Comparison of ENCODE assay signal across 8 cellular contexts in the genomic region with DNA sequence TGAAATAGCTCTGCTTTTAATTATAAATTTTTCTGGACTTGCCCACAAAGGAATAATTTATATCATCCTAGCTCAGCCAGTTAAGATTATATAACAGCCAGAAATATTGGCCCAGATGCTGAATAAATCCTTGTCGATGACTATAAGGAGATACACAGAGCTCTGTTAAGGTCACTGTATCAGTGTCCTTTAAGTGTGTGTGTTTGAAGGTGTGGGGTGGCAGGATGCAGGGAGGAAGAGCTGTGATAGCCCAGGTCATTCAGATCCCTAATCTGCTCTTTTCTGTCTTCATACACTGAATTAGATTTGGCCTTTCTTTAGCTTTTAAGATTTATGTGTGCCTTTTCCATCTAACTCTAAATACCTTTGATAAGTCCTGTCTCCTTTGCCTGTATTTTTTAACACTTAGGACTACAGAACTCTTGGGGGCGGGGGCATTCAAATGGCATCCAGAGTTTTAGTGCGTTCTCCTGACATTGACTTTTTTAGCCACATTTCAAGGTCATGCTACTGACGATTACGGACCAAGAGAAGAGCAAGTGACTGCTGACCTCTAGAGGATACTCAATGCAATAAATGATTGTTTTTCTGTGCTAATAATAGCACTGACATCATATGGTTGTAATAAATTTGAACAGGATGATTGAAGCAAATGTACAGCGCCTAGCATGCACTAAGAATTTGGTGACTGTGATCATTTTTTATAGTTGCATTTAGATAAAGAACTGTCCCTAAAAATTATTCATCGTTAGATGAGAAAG.
DNase-seq lines count a peak whose midpoint lies in the region; ATAC-seq, FAIRE-seq and TF ChIP-seq lines count a peak whose summit lies in the region.

No MANE protein-coding gene starts in this region.

- H3K36me3 ChIP-seq in esophagus squamous epithelium (no peaks in the 10 kb centered on the region), neural progenitor cell (no peaks in the 10 kb centered on the region)

- no peaks in the 10 kb centered on the region for H3K9me3 ChIP-seq in esophagus squamous epithelium
- no peaks in the 10 kb centered on the region for H3K9me3 ChIP-seq in neural progenitor cell (ENCODE audit: low read depth)

- H2AFZ ChIP-seq in neural progenitor cell (replicated peaks), result no peak overlapping the region

- peak overlapping the region in 3 of 4 donors; percentile 65 to 75 (median 67) for H3K27ac ChIP-seq in esophagus squamous epithelium
- no peak overlapping the region for H3K27ac ChIP-seq in neural progenitor cell

- TF ChIP-seq CTCF in esophagus squamous epithelium (IDR thresholded peaks at IDR 0.05) (peak in 1 of 6 experiments; percentile 17), neural progenitor cell (IDR thresholded peaks at IDR 0.05) (peak; percentile 59)

- H3K27ac Mint-ChIP-seq in neural progenitor cell, result no peak overlapping the region

- no peak overlapping the region for H3K4me3 Mint-ChIP-seq in neural progenitor cell

- no peak overlapping the region for H3K4me3 ChIP-seq in esophagus squamous epithelium
- H3K4me3 ChIP-seq in neural progenitor cell, result no peak overlapping the region

- H3K79me2 ChIP-seq in neural progenitor cell (ENCODE audit: low read depth), result no peaks in the 10 kb centered on the region

- no peak for FAIRE-seq in GM19239 (lab: Jason Lieb, UNC)

- TF ChIP-seq POLR2A in esophagus squamous epithelium (IDR thresholded peaks at IDR 0.05), result no peak

- no peaks in the 10 kb centered on the region for H3K9me3 Mint-ChIP-seq in neural progenitor cell

- no peaks in the 10 kb centered on the region for H3F3A ChIP-seq in neural progenitor cell (ENCODE audit: low read depth)

- peak; percentile 81 for ATAC-seq in HG03342 (IDR thresholded peaks at IDR 0.05; ENCODE audit: unreplicated experiment)

- H3K27me3 Mint-ChIP-seq in neural progenitor cell (ENCODE audit: insufficient read depth, low read depth), result peaks cover 4% of the 10 kb centered on the region

- no peak overlapping the region for H3K4me2 ChIP-seq in neural progenitor cell

- H3K4me1 Mint-ChIP-seq in neural progenitor cell, result peaks cover 4% of the 10 kb centered on the region

- no peaks in the 10 kb centered on the region for H3K27me3 ChIP-seq in esophagus squamous epithelium
- H3K27me3 ChIP-seq in neural progenitor cell, result no peaks in the 10 kb centered on the region

- intact Hi-C loops in esophagus squamous epithelium (cut with DNase I), result no loop called here

- H3K36me3 Mint-ChIP-seq in neural progenitor cell, result no peaks in the 10 kb centered on the region

- H3K9ac ChIP-seq in neural progenitor cell, result no peak overlapping the region

- H3K4me1 ChIP-seq in esophagus squamous epithelium (no peaks in the 10 kb centered on the region), neural progenitor cell (no peaks in the 10 kb centered on the region)

- peak; percentile 44 to 49 for DNase-seq in AML-193 (lab: John Stamatoyannopoulos, UW)
- DNase-seq in GM19239 (ENCODE audit: insufficient read length, low spot score), result peak; percentile 10
- peak; percentile 71 for DNase-seq in OCI-M1 (lab: John Stamatoyannopoulos, UW)
- no peak for DNase-seq in esophagus squamous epithelium (lab: John Stamatoyannopoulos, UW)
- peak; percentile 30 for DNase-seq in neural progenitor cell (ENCODE audit: low spot score)
- no peak for DNase-seq in NCI-H2196 (lab: John Stamatoyannopoulos, UW; ENCODE audit: unreplicated experiment)
- no peak for DNase-seq in OCI-M2 (lab: John Stamatoyannopoulos, UW; ENCODE audit: unreplicated experiment)

- H4K20me1 ChIP-seq in neural progenitor cell (ENCODE audit: low read depth), result no peaks in the 10 kb centered on the region

- WGBS in esophagus squamous epithelium, 2 donors, result 31 to 32% methylated on average over 7 of the region's 7 CpGs

Comparison
In these comparisons a context has a peak if more than half of its experiments do, and no peak if none do; other contexts are left out.
1. DNase-seq: peak in AML-193 (2 of 2), GM19239 (single experiment), OCI-M1 (single experiment) and neural progenitor cell (single experiment); none in esophagus squamous epithelium (single experiment), NCI-H2196 (single experiment) and OCI-M2 (single experiment).